8 cellular contexts compared by ENCODE assay signal in genomic region chr2:25042321-25043240, GRCh38. TPM values are rescaled to one million over a fixed set of nuclear protein-coding genes. Genes with fewer than 3 reads are reported as not detected.
DNase-seq lines count a peak whose midpoint lies in the region; ATAC-seq and TF ChIP-seq lines count a peak whose summit lies in the region.

No MANE protein-coding gene starts in this region.

- peaks cover 65% of the 10 kb centered on the region for H3K27me3 Mint-ChIP-seq in stimulated activated memory B cell treated with anti-CD40 and anti-IgM and Interleukin-4, amounts not matched to agents 10 μg/mL and 1 μg/mL and 100 μg/mL, for 72 hours

- CTCF ChIA-PET in SK-N-SH (lab: Yijun Ruan, JAX) = interaction anchor here (0.8 to 7.0 kb wide), 7 partner anchors 11 to 86 kb away, joined by 3 to 49 read pairs (median 4); no protein-coding TSS in a partner anchor

- no peaks in the 10 kb centered on the region for H3K36me3 ChIP-seq in SK-N-SH (replicated peaks in 1 of 2; ENCODE audit: control insufficient read depth in 1 of 2, insufficient read depth in 2 of 2, low read length in 1 of 2)

- peaks cover 5% of the 10 kb centered on the region; the same call in 1 of the 2 replicates for H3K79me2 ChIP-seq in SK-N-SH (ENCODE audit: insufficient read depth)

- H3K4me3 ChIP-seq in SK-N-SH (ENCODE audit: low read depth in 2 of 2, low read length in 1 of 2) = peak overlapping the region; percentile 82 to 89

- peak overlapping the region; percentile 100 for H3K4me2 ChIP-seq in SK-N-SH

- peak; percentile 19 for ATAC-seq in HG03045 (IDR thresholded peaks at IDR 0.05; ENCODE audit: unreplicated experiment)
- ATAC-seq in stimulated activated memory B cell treated with anti-CD40 and anti-IgM and Interleukin-4, amounts not matched to agents 10 μg/mL and 1 μg/mL and 100 μg/mL, for 72 hours = no peak

- no peaks in the 10 kb centered on the region for H3K9me3 Mint-ChIP-seq in stimulated activated memory B cell treated with anti-CD40 and anti-IgM and Interleukin-4, amounts not matched to agents 10 μg/mL and 1 μg/mL and 100 μg/mL, for 72 hours

- no peak for TF ChIP-seq RAD21 in SK-N-SH (IDR thresholded peaks at IDR 0.05; ENCODE audit: low read length)

- peak overlapping the region; percentile 95 for H2AFZ ChIP-seq in SK-N-SH (ENCODE audit: low read depth)

- TF ChIP-seq EP300 in SK-N-SH (IDR thresholded peaks at IDR 0.05; ENCODE audit: borderline replicate concordance in 1 of 2, low read depth in 1 of 2, low read length in 1 of 2) = no peak

- peaks cover 11 to 20% of the 10 kb centered on the region in 2 experiments; a peak in 3 of 4 replicates for H3K4me1 ChIP-seq in SK-N-SH (ENCODE audit: control insufficient read depth in 1 of 2, insufficient read depth in 2 of 2, low read depth in 1 of 2, low read length in 1 of 2)

- POLR2A ChIA-PET in SK-N-SH (lab: Yijun Ruan, JAX) = interaction anchor here (0.7 to 1.4 kb wide), 4 partner anchors 10 to 67 kb away, joined by 3 read pairs; no protein-coding TSS in a partner anchor

- peaks cover 15% of the 10 kb centered on the region for H3F3A ChIP-seq in SK-N-SH (replicated peaks; ENCODE audit: insufficient read depth)

- no peak overlapping the region for H3K27ac Mint-ChIP-seq in stimulated activated memory B cell treated with anti-CD40 and anti-IgM and Interleukin-4, amounts not matched to agents 10 μg/mL and 1 μg/mL and 100 μg/mL, for 72 hours

- H3K36me3 Mint-ChIP-seq in stimulated activated memory B cell treated with anti-CD40 and anti-IgM and Interleukin-4, amounts not matched to agents 10 μg/mL and 1 μg/mL and 100 μg/mL, for 72 hours = no peaks in the 10 kb centered on the region

- no peaks in the 10 kb centered on the region for H3K27me3 ChIP-seq in SK-N-SH (ENCODE audit: insufficient read depth)

- no peaks in the 10 kb centered on the region for H4K20me1 ChIP-seq in SK-N-SH (ENCODE audit: insufficient read depth)

- H3K9ac ChIP-seq in SK-N-SH = peak overlapping the region; percentile 87

- DNase-seq in DMS79 treated with DMSO at 0.1 percent for 48 hours (lab: John Stamatoyannopoulos, UW) = peak; percentile 30
- DNase-seq in DMS79 (lab: John Stamatoyannopoulos, UW) = no peak
- DNase-seq in SK-N-SH = peak; percentile 80
- peak; percentile 51 for DNase-seq in cerebellum (ENCODE audit: low spot score)
- peak; percentile 77 for DNase-seq in left kidney (ENCODE audit: low read depth, low spot score)
- DNase-seq in NCI-H1436 (lab: John Stamatoyannopoulos, UW) = no peak

- no peak for TF ChIP-seq CTCF in SK-N-SH (IDR thresholded peaks at IDR 0.05)

- H3K4me3 Mint-ChIP-seq in stimulated activated memory B cell treated with anti-CD40 and anti-IgM and Interleukin-4, amounts not matched to agents 10 μg/mL and 1 μg/mL and 100 μg/mL, for 72 hours = peak overlapping the region; percentile 86

- 2% methylated on average over 68 of the region's 76 CpGs for WGBS in SK-N-SH (ENCODE audit: low lambda C conversion rate)

- peak overlapping the region; percentile 51 to 89 for H3K27ac ChIP-seq in SK-N-SH (ENCODE audit: low read depth in 2 of 2, low read length in 1 of 2)

- no peaks in the 10 kb centered on the region for H3K9me2 ChIP-seq in SK-N-SH

- peaks cover 37% of the 10 kb centered on the region for H3K4me1 Mint-ChIP-seq in stimulated activated memory B cell treated with anti-CD40 and anti-IgM and Interleukin-4, amounts not matched to agents 10 μg/mL and 1 μg/mL and 100 μg/mL, for 72 hours

- no peaks in the 10 kb centered on the region for H3K9me3 ChIP-seq in SK-N-SH

TF ChIP-seq in SK-N-SH, 30 proteins besides CTCF, POLR2A, EP300 and RAD21:
- peak; percentile 30; the same call in 1 of the 2 replicates for TF ChIP-seq MXI1 (IDR thresholded peaks at IDR 0.05; ENCODE audit: low read depth, low read length)
- TF ChIP-seq NFIC (IDR thresholded peaks at IDR 0.05; ENCODE audit: borderline replicate concordance) = peak; percentile 51; the same call in 1 of the 2 replicates
- no peak for TF ChIP-seq RFX5 (IDR thresholded peaks at IDR 0.05; ENCODE audit: low read length)
- 0 out of 2 replicates have a peak, but pooled peaks have one; percentile 11 for TF ChIP-seq NRF1 (IDR thresholded peaks at IDR 0.05; ENCODE audit: low read depth, low read length)
- no peak for TF ChIP-seq FOXM1 (IDR thresholded peaks at IDR 0.05; ENCODE audit: low read depth)

RNA-seq across cellular contexts. Expression of gene EFR3B, which starts 0.7 kb away (rescaled TPM):
- polyA plus RNA-seq in SK-N-SH (2012; rRNA removed) = 1.5 and 1.9 TPM in 2 replicates
- polyA plus RNA-seq in SK-N-SH (2012; cell fraction: cytosol; rRNA removed) = 0.98 and 1.4 TPM in 2 replicates
- 3.6 and 3.7 TPM in 2 replicates for polyA plus RNA-seq in SK-N-SH (2012; cell fraction: nucleus; rRNA removed)
- total RNA-seq in cerebellum = 31.9 TPM

Comparison
In these comparisons a context has a peak if more than half of its experiments do, and no peak if none do; other contexts are left out.
1. DNase-seq: peak in DMS79 treated with DMSO at 0.1 percent for 48 hours (single experiment), SK-N-SH (single experiment), cerebellum (single experiment) and left kidney (single experiment); none in DMS79 (single experiment) and NCI-H1436 (single experiment).